In the genomic region with DNA sequence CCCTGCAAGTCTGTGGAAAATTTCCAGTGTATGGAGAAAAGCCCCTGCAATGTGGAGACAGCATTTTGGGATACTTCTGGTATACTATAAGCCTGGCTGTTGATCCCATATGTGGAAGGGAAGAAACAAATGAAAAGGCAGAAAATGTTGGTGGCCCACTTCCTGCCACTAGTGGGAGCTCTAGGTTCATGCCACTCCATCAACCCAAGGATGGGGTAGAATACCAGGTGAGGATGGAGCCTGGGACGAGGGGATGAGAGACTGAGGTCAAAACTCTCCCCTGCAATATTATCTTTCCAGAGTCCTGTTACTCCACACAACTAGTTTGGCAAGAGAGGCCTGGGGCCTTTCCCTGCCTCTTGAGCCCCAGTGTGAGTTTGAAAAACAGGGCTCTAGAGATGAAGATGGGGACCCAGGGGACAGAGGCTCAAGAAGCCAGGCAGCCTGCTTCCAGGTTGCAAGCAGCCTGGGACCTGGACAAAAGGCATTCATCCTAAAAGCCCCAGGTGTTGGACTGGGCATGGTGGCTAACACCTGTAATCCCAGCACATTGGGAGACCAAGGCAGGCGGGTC, we compare ENCODE assay signal across 10 cellular contexts. TPM values are rescaled to one million over a fixed set of nuclear protein-coding genes. Genes with fewer than 3 reads are reported as not detected.
DNase-seq lines count a peak whose midpoint lies in the region; ATAC-seq and TF ChIP-seq lines count a peak whose summit lies in the region.
"Had no signal": no experiment of that assay in that cellular context is flagged by ENCODE, and none has a peak within 500 bp of the region (broad histone marks: within the 10 kb centered on the region; RNA-seq: fewer than 3 reads in every experiment).

No MANE protein-coding gene starts in this region.

- TF ChIP-seq CTCF in NB4 (IDR thresholded peaks at IDR 0.05; ENCODE audit: low read depth, low read length): peak; percentile 68
- no peak for TF ChIP-seq CTCF in lower leg skin (IDR thresholded peaks at IDR 0.05)

- WGBS in lower leg skin, 2 donors: 77 to 88% methylated on average over 2 of the region's 2 CpGs

- CTCF ChIA-PET in activated CD8-positive, alpha-beta memory T cell treated with anti-CD3 and anti-CD28 coated beads, Interleukin-2, amount 10 ng/mL, durations not matched to agents 7 days and 5 days (lab: Charles Lee): interaction anchor here (0.7 to 7.9 kb wide), 17 partner anchors 8 to 376 kb away, joined by 3 to 60 read pairs (median 6); no protein-coding TSS in a partner anchor

- ATAC-seq in activated CD8-positive, alpha-beta memory T cell treated with anti-CD3 and anti-CD28 coated beads, Interleukin-2, amount 10 ng/mL, durations not matched to agents 7 days and 5 days: no peak
- ATAC-seq in effector memory CD8-positive, alpha-beta T cell (replicated peaks): no peak
- no peak for ATAC-seq in stimulated activated naive CD8-positive, alpha-beta T cell treated with anti-CD3 and anti-CD28 coated beads, Interleukin-15, Interleukin-2, amounts not matched to agents 100 U/mL and 50 U/mL, for 24 hours
- ATAC-seq in GM18909 (IDR thresholded peaks at IDR 0.05; ENCODE audit: poor library complexity, unreplicated experiment): no peak

- intact Hi-C loops in lower leg skin (cut with DNase I; ENCODE audit: low total_unique reads): loop anchor here (10.0 kb wide), 2 partner anchors 75 to 85 kb away; no protein-coding TSS in a partner anchor

- no peaks in the 10 kb centered on the region for H3K9me3 Mint-ChIP-seq in activated CD8-positive, alpha-beta memory T cell treated with anti-CD3 and anti-CD28 coated beads, Interleukin-2, amount 10 ng/mL, durations not matched to agents 7 days and 5 days (ENCODE audit: low read depth)
- H3K9me3 Mint-ChIP-seq in effector memory CD8-positive, alpha-beta T cell: no peaks in the 10 kb centered on the region

- H3K27me3 Mint-ChIP-seq in activated CD8-positive, alpha-beta memory T cell treated with anti-CD3 and anti-CD28 coated beads, Interleukin-2, amount 10 ng/mL, durations not matched to agents 7 days and 5 days: peaks cover under 1% of the 10 kb centered on the region
- H3K27me3 Mint-ChIP-seq in effector memory CD8-positive, alpha-beta T cell: no peaks in the 10 kb centered on the region

- no peak overlapping the region for H3K4me3 ChIP-seq in NB4 (ENCODE audit: low read depth, low read length)
- no peak overlapping the region for H3K4me3 ChIP-seq in lower leg skin (ENCODE audit: low read depth, poor library complexity, severe bottlenecking)
- H3K4me3 ChIP-seq: SK-N-MC had no signal

- H3K27ac Mint-ChIP-seq in activated CD8-positive, alpha-beta memory T cell treated with anti-CD3 and anti-CD28 coated beads, Interleukin-2, amount 10 ng/mL, durations not matched to agents 7 days and 5 days: no peak overlapping the region
- H3K27ac Mint-ChIP-seq in effector memory CD8-positive, alpha-beta T cell: no peak overlapping the region

- peaks cover 6% of the 10 kb centered on the region for H3K36me3 Mint-ChIP-seq in activated CD8-positive, alpha-beta memory T cell treated with anti-CD3 and anti-CD28 coated beads, Interleukin-2, amount 10 ng/mL, durations not matched to agents 7 days and 5 days
- H3K36me3 Mint-ChIP-seq in effector memory CD8-positive, alpha-beta T cell (ENCODE audit: insufficient read depth): no peaks in the 10 kb centered on the region

- peak; percentile 54 for DNase-seq in activated CD8-positive, alpha-beta memory T cell treated with anti-CD3 and anti-CD28 coated beads, Interleukin-2, amount 10 ng/mL, durations not matched to agents 7 days and 5 days
- no peak for DNase-seq in activated CD8-positive, alpha-beta memory T cell treated with anti-CD3 and anti-CD28 coated beads, Interleukin-2, amount 50 U/mL, for 48 hours
- DNase-seq in NB4 (ENCODE audit: low read depth): peak; percentile 59
- DNase-seq in effector memory CD8-positive, alpha-beta T cell: peak; percentile 12 to 26 (median 13)
- peak; percentile 56 for DNase-seq in stimulated activated naive CD8-positive, alpha-beta T cell treated with anti-CD3 and anti-CD28 coated beads, Interleukin-15, Interleukin-2, amounts not matched to agents 100 U/mL and 50 U/mL, for 24 hours
- no peak for DNase-seq in lower leg skin (ENCODE audit: low spot score in 2 of 2)
- no peak for DNase-seq in NCI-H2081 treated with DMSO at 0.1 percent for 48 hours (lab: John Stamatoyannopoulos, UW)

- TF ChIP-seq POLR2A in NB4 (IDR thresholded peaks at IDR 0.05; ENCODE audit: extremely low read depth, insufficient read length): no peak
- TF ChIP-seq POLR2A in lower leg skin (IDR thresholded peaks at IDR 0.05): no peak

- peaks cover 24% of the 10 kb centered on the region for H3K4me1 Mint-ChIP-seq in activated CD8-positive, alpha-beta memory T cell treated with anti-CD3 and anti-CD28 coated beads, Interleukin-2, amount 10 ng/mL, durations not matched to agents 7 days and 5 days
- H3K4me1 Mint-ChIP-seq in effector memory CD8-positive, alpha-beta T cell (ENCODE audit: low read depth in 2 of 2): peaks cover 0 to 3% of the 10 kb centered on the region in 2 donors

- H3K4me3 Mint-ChIP-seq in activated CD8-positive, alpha-beta memory T cell treated with anti-CD3 and anti-CD28 coated beads, Interleukin-2, amount 10 ng/mL, durations not matched to agents 7 days and 5 days: no peak overlapping the region
- H3K4me3 Mint-ChIP-seq in effector memory CD8-positive, alpha-beta T cell: no peak overlapping the region

RNA-seq across cellular contexts. Expression of a gene that starts 31.9 kb away (rescaled TPM):
- total RNA-seq in activated CD8-positive, alpha-beta memory T cell treated with anti-CD3 and anti-CD28 coated beads, Interleukin-2, amount 10 ng/mL, durations not matched to agents 7 days and 5 days: not detected
- under 1 TPM in 1 of 4 donors, not detected in 3; 0.19 TPM for total RNA-seq in lower leg skin
- total RNA-seq: G401 had no signal

Comparison
In these comparisons a context has a peak if more than half of its experiments do, and no peak if none do; other contexts are left out.
1. DNase-seq: peak in activated CD8-positive, alpha-beta memory T cell treated with anti-CD3 and anti-CD28 coated beads, Interleukin-2, amount 10 ng/mL, durations not matched to agents 7 days and 5 days (single experiment), NB4 (single experiment), effector memory CD8-positive, alpha-beta T cell (3 of 3) and stimulated activated naive CD8-positive, alpha-beta T cell treated with anti-CD3 and anti-CD28 coated beads, Interleukin-15, Interleukin-2, amounts not matched to agents 100 U/mL and 50 U/mL, for 24 hours (single experiment); none in activated CD8-positive, alpha-beta memory T cell treated with anti-CD3 and anti-CD28 coated beads, Interleukin-2, amount 50 U/mL, for 48 hours (single experiment), lower leg skin (0 of 2) and NCI-H2081 treated with DMSO at 0.1 percent for 48 hours (single experiment).